8 cellular contexts compared by ENCODE assay signal in genomic region chr5:78294250-78295034, GRCh38. TPM values are rescaled to one million over a fixed set of nuclear protein-coding genes. Genes with fewer than 3 reads are reported as not detected.
A peak's percentile ranks its signal among the peaks of the same experiment; 100 is the strongest.
DNase-seq lines count a peak whose midpoint lies in the region; ATAC-seq and TF ChIP-seq lines count a peak whose summit lies in the region.

Gene AP3B1 (minus strand): TSS chr5:78294698. CDS start chr5:78294579, 119 bp downstream.

- POLR2A ChIA-PET in SK-N-SH (lab: Yijun Ruan, JAX) = interaction anchor here (1.9 kb wide), 1 partner anchor 65 kb away, joined by 29 read pairs; the partner anchor contains the start of gene SCAMP1

- peak; percentile 98 for DNase-seq in GM04504 (ENCODE audit: low read depth)
- DNase-seq in NCI-H1048 (lab: John Stamatoyannopoulos, UW) = peak; percentile 93
- peak; percentile 96 for DNase-seq in SK-N-SH
- DNase-seq in activated naive CD4-positive, alpha-beta T cell treated with anti-CD3 and anti-CD28 coated beads, Interleukin-2, amount 50 U/mL, for 16 hours = peak; percentile 98
- DNase-seq in substantia nigra (lab: John Stamatoyannopoulos, UW) = peak; percentile 73 to 99 (median 96)

- H3F3A ChIP-seq in SK-N-SH (replicated peaks; ENCODE audit: insufficient read depth) = peaks cover 22% of the 10 kb centered on the region

- peak within 1 kb of the TSS; percentile 98 for H2AFZ ChIP-seq in SK-N-SH (ENCODE audit: low read depth)

- TF ChIP-seq RAD21 in SK-N-SH (IDR thresholded peaks at IDR 0.05; ENCODE audit: low read length) = 0 out of 2 replicates have a peak, but pooled peaks have one; percentile 1

- H3K9me3 ChIP-seq in SK-N-SH (no peaks in the 10 kb centered on the region), gastroesophageal sphincter (no peaks in the 10 kb centered on the region), neutrophil (no peaks in the 10 kb centered on the region)

- peaks cover 7% of the 10 kb centered on the region for H4K20me1 ChIP-seq in SK-N-SH (ENCODE audit: insufficient read depth)

- H3K9ac ChIP-seq in SK-N-SH = peak within 1 kb of the TSS; percentile 100

- H3K36me3 ChIP-seq in SK-N-SH (replicated peaks in 1 of 2; ENCODE audit: control insufficient read depth in 1 of 2, insufficient read depth in 2 of 2, low read length in 1 of 2) (peaks cover 0 to 8% of the 10 kb centered on the region in 2 experiments), gastroesophageal sphincter (no peaks in the 10 kb centered on the region), neutrophil (no peaks in the 10 kb centered on the region)

- H3K4me3 ChIP-seq in SK-N-SH (ENCODE audit: low read depth in 2 of 2, low read length in 1 of 2) = peak within 1 kb of the TSS; percentile 85 to 97
- peak within 1 kb of the TSS; percentile 82 to 84 for H3K4me3 ChIP-seq in gastroesophageal sphincter
- H3K4me3 ChIP-seq in neutrophil (ENCODE audit: low read depth in 1 of 2, low read length in 1 of 2) = peak within 1 kb of the TSS; percentile 74 to 75

- CTCF ChIA-PET in SK-N-SH (lab: Yijun Ruan, JAX) = interaction anchor here (0.9 to 2.2 kb wide), 8 partner anchors 9 to 239 kb away, joined by 3 to 8 read pairs (median 5); partner anchors contain the start of gene SCAMP1

- H3K27ac ChIP-seq in SK-N-SH (ENCODE audit: low read depth in 2 of 2, low read length in 1 of 2) (peak within 1 kb of the TSS; percentile 86 to 87), gastroesophageal sphincter (peak within 1 kb of the TSS; percentile 57 to 91 (median 88)), neutrophil (peak within 1 kb of the TSS; percentile 94), substantia nigra (ENCODE audit: low read depth, low read length, poor library complexity, severe bottlenecking) (peak within 1 kb of the TSS; percentile 85)

- no peaks in the 10 kb centered on the region for H3K9me2 ChIP-seq in SK-N-SH

- peaks cover 51% of the 10 kb centered on the region for H3K79me2 ChIP-seq in SK-N-SH (ENCODE audit: insufficient read depth)

- TF ChIP-seq EP300 in SK-N-SH (IDR thresholded peaks at IDR 0.05; ENCODE audit: borderline replicate concordance in 1 of 2, low read depth in 1 of 2, low read length in 1 of 2) (no peak), gastroesophageal sphincter (IDR thresholded peaks at IDR 0.05) (no peak)

- peak; percentile 83 for ATAC-seq in HG02571 (IDR thresholded peaks at IDR 0.05; ENCODE audit: unreplicated experiment)
- peak; percentile 96 for ATAC-seq in gastroesophageal sphincter

- no peak for TF ChIP-seq CTCF in SK-N-SH (IDR thresholded peaks at IDR 0.05)
- no peak for TF ChIP-seq CTCF in gastroesophageal sphincter (IDR thresholded peaks at IDR 0.05)
- peak; percentile 51 for TF ChIP-seq CTCF in neutrophil (IDR thresholded peaks at IDR 0.05)

- WGBS in SK-N-SH (ENCODE audit: low lambda C conversion rate) = 3% methylated on average over 45 of the region's 53 CpGs
- WGBS in gastroesophageal sphincter (ENCODE audit: low coverage in 1 of 2), 2 donors = 0 to 1% methylated on average over 3 to 12 of the region's 53 CpGs

- H3K4me1 ChIP-seq in SK-N-SH (ENCODE audit: control insufficient read depth in 1 of 2, insufficient read depth in 2 of 2, low read depth in 1 of 2, low read length in 1 of 2) (peaks cover 4 to 6% of the 10 kb centered on the region in 2 experiments; a peak in 3 of 4 replicates), gastroesophageal sphincter (peaks cover 3 to 34% (median 9%) of the 10 kb centered on the region in 3 donors), neutrophil (ENCODE audit: control insufficient read depth in 1 of 2, insufficient read depth in 1 of 2, low read depth in 1 of 2, low read length in 1 of 2) (peaks cover 31 to 33% of the 10 kb centered on the region in 2 experiments)

- TF ChIP-seq POLR2A in gastroesophageal sphincter (IDR thresholded peaks at IDR 0.05) = peak; percentile 85 to 92

- H3K4me2 ChIP-seq in SK-N-SH = peak within 1 kb of the TSS; percentile 92

- H3K27me3 ChIP-seq in SK-N-SH (ENCODE audit: insufficient read depth) (no peaks in the 10 kb centered on the region), gastroesophageal sphincter (no peaks in the 10 kb centered on the region), neutrophil (peaks cover 5% of the 10 kb centered on the region)

TF ChIP-seq in SK-N-SH, 30 proteins besides CTCF, POLR2A, EP300 and RAD21 (continues in another document):
- TF ChIP-seq USF2 (IDR thresholded peaks at IDR 0.05; ENCODE audit: borderline replicate concordance, low read depth, low read length) = no peak
- peak; percentile 16; the same call in 1 of the 2 replicates for TF ChIP-seq NFIC (IDR thresholded peaks at IDR 0.05; ENCODE audit: borderline replicate concordance)
- TF ChIP-seq JUND (IDR thresholded peaks at IDR 0.05) = peak; percentile 64
- TF ChIP-seq YY1 (IDR thresholded peaks at IDR 0.05; ENCODE audit: low read depth) = peak; percentile 36; the same call in 1 of the 2 replicates
- TF ChIP-seq FOXJ3 (CRISPR knock-in tag; IDR thresholded peaks at IDR 0.05) = 0 out of 2 replicates have a peak, but pooled peaks have one; percentile 13
- TF ChIP-seq POLR2AphosphoS5 (IDR thresholded peaks at IDR 0.05; ENCODE audit: low read depth, low read length) = peak; percentile 88
- TF ChIP-seq, protein P1, sequence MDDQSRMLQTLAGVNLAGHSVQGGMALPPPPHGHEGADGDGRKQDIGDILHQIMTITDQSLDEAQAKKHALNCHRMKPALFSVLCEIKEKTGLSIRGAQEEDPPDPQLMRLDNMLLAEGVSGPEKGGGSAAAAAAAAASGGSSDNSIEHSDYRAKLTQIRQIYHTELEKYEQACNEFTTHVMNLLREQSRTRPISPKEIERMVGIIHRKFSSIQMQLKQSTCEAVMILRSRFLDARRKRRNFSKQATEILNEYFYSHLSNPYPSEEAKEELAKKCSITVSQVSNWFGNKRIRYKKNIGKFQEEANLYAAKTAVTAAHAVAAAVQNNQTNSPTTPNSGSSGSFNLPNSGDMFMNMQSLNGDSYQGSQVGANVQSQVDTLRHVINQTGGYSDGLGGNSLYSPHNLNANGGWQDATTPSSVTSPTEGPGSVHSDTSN (IDR thresholded peaks at IDR 0.05) = peak; percentile 42; the same call in 1 of the 2 replicates
- 0 out of 2 replicates have a peak, but pooled peaks have one; percentile 18 for TF ChIP-seq SMC3 (IDR thresholded peaks at IDR 0.05; ENCODE audit: low read depth, low read length)
- no peak for TF ChIP-seq GATA2 (CRISPR knock-in tag; IDR thresholded peaks at IDR 0.05)
- TF ChIP-seq TCF12 (IDR thresholded peaks at IDR 0.05) = peak; percentile 20
- TF ChIP-seq, protein P2, sequence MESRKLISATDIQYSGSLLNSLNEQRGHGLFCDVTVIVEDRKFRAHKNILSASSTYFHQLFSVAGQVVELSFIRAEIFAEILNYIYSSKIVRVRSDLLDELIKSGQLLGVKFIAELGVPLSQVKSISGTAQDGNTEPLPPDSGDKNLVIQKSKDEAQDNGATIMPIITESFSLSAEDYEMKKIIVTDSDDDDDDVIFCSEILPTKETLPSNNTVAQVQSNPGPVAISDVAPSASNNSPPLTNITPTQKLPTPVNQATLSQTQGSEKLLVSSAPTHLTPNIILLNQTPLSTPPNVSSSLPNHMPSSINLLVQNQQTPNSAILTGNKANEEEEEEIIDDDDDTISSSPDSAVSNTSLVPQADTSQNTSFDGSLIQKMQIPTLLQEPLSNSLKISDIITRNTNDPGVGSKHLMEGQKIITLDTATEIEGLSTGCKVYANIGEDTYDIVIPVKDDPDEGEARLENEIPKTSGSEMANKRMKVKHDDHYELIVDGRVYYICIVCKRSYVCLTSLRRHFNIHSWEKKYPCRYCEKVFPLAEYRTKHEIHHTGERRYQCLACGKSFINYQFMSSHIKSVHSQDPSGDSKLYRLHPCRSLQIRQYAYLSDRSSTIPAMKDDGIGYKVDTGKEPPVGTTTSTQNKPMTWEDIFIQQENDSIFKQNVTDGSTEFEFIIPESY (IDR thresholded peaks at IDR 0.05; ENCODE audit: borderline replicate concordance, low read depth) = no peak; the same call in 1 of the 2 replicates
- peak; percentile 76 for TF ChIP-seq CHD2 (IDR thresholded peaks at IDR 0.05; ENCODE audit: low read length, partially characterized antibody)
- peak; percentile 56; the same call in 1 of the 2 replicates for TF ChIP-seq RFX5 (IDR thresholded peaks at IDR 0.05; ENCODE audit: low read length)
- peak; percentile 97 for TF ChIP-seq NRF1 (IDR thresholded peaks at IDR 0.05; ENCODE audit: low read depth, low read length)
- no peak for TF ChIP-seq TEAD4 (IDR thresholded peaks at IDR 0.05; ENCODE audit: borderline replicate concordance, insufficient read depth)
- TF ChIP-seq SIN3A (IDR thresholded peaks at IDR 0.05; ENCODE audit: borderline replicate concordance, low read depth, low read length) = peak; percentile 89
- peak; percentile 65 for TF ChIP-seq RCOR1 (IDR thresholded peaks at IDR 0.05; ENCODE audit: low read length)
- TF ChIP-seq IRF3 (IDR thresholded peaks at IDR 0.05; ENCODE audit: low read depth, low read length) = 0 out of 2 replicates have a peak, but pooled peaks have one; percentile 19
- peak; percentile 48 for TF ChIP-seq GABPA (IDR thresholded peaks at IDR 0.05; ENCODE audit: low read depth)
- peak; percentile 86 for TF ChIP-seq TAF1 (IDR thresholded peaks at IDR 0.05; ENCODE audit: borderline replicate concordance, low read depth, low read length)
- peak; percentile 64 for TF ChIP-seq MXI1 (IDR thresholded peaks at IDR 0.05; ENCODE audit: low read depth, low read length)

RNA-seq across cellular contexts. Expression of gene AP3B1, which starts in this region (rescaled TPM):
- polyA plus RNA-seq in SK-N-SH (2012; rRNA removed) = 18.0 and 27.3 TPM in 2 replicates
- polyA plus RNA-seq in SK-N-SH (2012; cell fraction: cytosol; rRNA removed) = 25.1 and 30.1 TPM in 2 replicates
- 10.2 and 27.8 TPM in 2 replicates for polyA plus RNA-seq in SK-N-SH (2012; cell fraction: nucleus; rRNA removed)
- total RNA-seq in gastroesophageal sphincter = 10 to 100 TPM; 33.8 to 38.6 (median 36.0) TPM

Comparison
In these comparisons a context has a peak if more than half of its experiments do, and no peak if none do; other contexts are left out.
1. Peak in every context shown above with its lines: DNase-seq, ATAC-seq, H3K4me3 ChIP-seq and H3K27ac ChIP-seq.